Comparison of ENCODE assay signal across 9 cellular contexts in the genomic region with DNA sequence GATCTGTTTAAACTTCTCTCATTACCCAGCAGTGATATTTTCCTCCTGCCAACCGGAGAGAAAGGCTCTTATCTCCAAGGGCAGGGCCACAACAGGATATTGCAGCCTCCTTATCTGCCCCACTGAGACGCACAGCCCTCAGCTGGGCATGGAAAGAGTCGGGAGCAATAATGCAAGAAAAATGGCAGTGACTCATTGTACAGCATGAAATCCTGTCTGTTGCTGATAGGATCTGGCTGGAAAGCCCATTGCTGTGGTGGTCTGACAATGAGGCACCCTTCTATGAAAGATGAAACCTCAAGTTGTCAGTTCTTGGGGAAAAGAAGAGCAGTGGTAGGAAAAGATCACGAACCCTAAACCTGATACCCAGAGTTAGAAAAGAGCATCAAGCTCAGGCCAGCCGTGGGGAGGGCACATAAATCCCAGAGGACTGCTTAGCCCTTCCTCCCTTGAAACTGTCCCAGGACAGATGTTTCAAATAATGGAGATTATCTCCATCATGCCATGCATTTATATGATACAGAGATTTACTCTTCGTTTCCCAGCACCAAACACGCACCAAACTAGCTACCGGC. TPM values are rescaled to one million over a fixed set of nuclear protein-coding genes. Genes with fewer than 3 reads are reported as not detected.
DNase-seq lines count a peak whose midpoint lies in the region; ATAC-seq, FAIRE-seq and TF ChIP-seq lines count a peak whose summit lies in the region.
"Had no signal": no experiment of that assay in that cellular context is flagged by ENCODE, and none has a peak within 500 bp of the region (broad histone marks: within the 10 kb centered on the region; RNA-seq: fewer than 3 reads in every experiment).

No MANE protein-coding gene starts in this region.

- peaks cover 9 to 17% of the 10 kb centered on the region in 2 experiments for H3K4me1 ChIP-seq in K562 (replicated peaks in 1 of 2; ENCODE audit: control insufficient read depth in 2 of 2, insufficient read depth in 2 of 2, low read length in 2 of 2)

- CTCF ChIA-PET in K562 (lab: Yijun Ruan, JAX; ENCODE audit: low intra/inter-chr PET ratio) = no interaction called here

- peak in 1 of 2 experiments; percentile 28; a peak in 1 of 4 replicates for TF ChIP-seq RAD21 in K562 (CRISPR knock-in tag; conservative IDR thresholded peaks at IDR 0.05 in 1 of 2, IDR thresholded peaks at IDR 0.05 in 1 of 2)

- DNase-seq in A172 (ENCODE audit: low spot score) (peak; percentile 76), KBM-7 (peak; percentile 65), K562 (ENCODE audit: extremely low read depth in 1 of 4, low spot score in 3 of 4) (peak; percentile 21 to 89 (median 58)), left kidney (ENCODE audit: low read depth, low spot score) (peak; percentile 71), DMS153 (lab: John Stamatoyannopoulos, UW) (no peak), hepatic stellate cell (ENCODE audit: low spot score) (no peak), caudate nucleus (lab: John Stamatoyannopoulos, UW) (no peak)
- DNase-seq: activated CD4-positive, alpha-beta T cell treated with anti-CD3 and anti-CD28 coated beads for 1 hour had no signal

- peak; percentile 95 for TF ChIP-seq EP300 in K562 (IDR thresholded peaks at IDR 0.05; ENCODE audit: low read length)

- no peaks in the 10 kb centered on the region; the same call in 1 of the 2 replicates for H4K20me1 ChIP-seq in K562 (replicated peaks; ENCODE audit: control insufficient read depth, insufficient read depth, low read length)

- no peaks in the 10 kb centered on the region for H3K9me3 ChIP-seq in K562 (replicated peaks; ENCODE audit: control insufficient read depth, insufficient read depth, low read depth, low read length)

- 3% methylated on average over 8 of the region's 8 CpGs for WGBS in K562 (ENCODE audit: insufficient coverage, low coverage, missing lambda C conversion rate)

- POLR2A ChIA-PET in K562 (lab: Yijun Ruan, JAX) = interaction anchor here (0.7 to 1.0 kb wide), 2 partner anchors 11 to 63 kb away, joined by 3 to 8 read pairs; no protein-coding TSS in a partner anchor

- no peak overlapping the region for H2AFZ ChIP-seq in K562 (ENCODE audit: low read depth, low read length)

- H3K9ac ChIP-seq in K562 (ENCODE audit: insufficient read depth in 1 of 2, low read depth in 2 of 2, low read length in 2 of 2) = no peak overlapping the region

- peak; percentile 99 for FAIRE-seq in K562 (lab: Jason Lieb, UNC)

- intact Hi-C loops in K562 (cut with micrococcal nuclease) = no loop called here

- H3K9me1 ChIP-seq in K562 (ENCODE audit: control insufficient read depth, insufficient read depth, low read length) = no peaks in the 10 kb centered on the region

- H3K27ac ChIP-seq in K562 (ENCODE audit: extremely low read depth, low read depth, low read length) = peak overlapping the region; percentile 29; the same call in 1 of the 3 replicates
- H3K27ac ChIP-seq in caudate nucleus (ENCODE audit: low read depth, low read length) = no peak overlapping the region

- no peak overlapping the region for H3K4me3 ChIP-seq in K562

- TF ChIP-seq CTCF in K562 (IDR thresholded peaks at IDR 0.05 in 2 of 3, conservative IDR thresholded peaks at IDR 0.05 in 1 of 3; ENCODE audit: insufficient read depth in 2 of 3, low read depth in 1 of 3, low read length in 3 of 3) = no peak

- H3K27me3 ChIP-seq in K562 (ENCODE audit: control insufficient read depth in 2 of 2, insufficient read depth in 2 of 2, low read length in 2 of 2) = peaks cover 0 to 19% of the 10 kb centered on the region in 2 experiments; a peak in 2 of 5 replicates

- no peaks in the 10 kb centered on the region for H3K36me3 ChIP-seq in K562 (ENCODE audit: control insufficient read depth, insufficient read depth, low read length)

- H3K4me2 ChIP-seq in K562 (ENCODE audit: insufficient read depth, low read length) = peak overlapping the region; percentile 57; the same call in 1 of the 2 replicates

- ATAC-seq in K562 (peak; percentile 82), HG02870 (IDR thresholded peaks at IDR 0.05; ENCODE audit: unreplicated experiment) (no peak)

- BruUV-seq in K562 (replicated peaks; lab: Mats Ljungman, UMichigan) = no TSS peak

- in situ Hi-C loops in KBM-7 (cut with MboI; ENCODE audit: low pct_unique_long_range_greater_than_20kb, low sequenced_read_pairs) = no loop called here
- in situ Hi-C loops in K562 (cut with MboI) = no loop called here

- H3K79me2 ChIP-seq in K562 (ENCODE audit: control insufficient read depth, insufficient read depth, low read length) = no peaks in the 10 kb centered on the region

- TF ChIP-seq POLR2A in K562 (conservative IDR thresholded peaks at IDR 0.05) = no peak

TF ChIP-seq in K562, 482 proteins besides CTCF, POLR2A, EP300 and RAD21 (continues in another document):
- TF ChIP-seq, protein P1, sequence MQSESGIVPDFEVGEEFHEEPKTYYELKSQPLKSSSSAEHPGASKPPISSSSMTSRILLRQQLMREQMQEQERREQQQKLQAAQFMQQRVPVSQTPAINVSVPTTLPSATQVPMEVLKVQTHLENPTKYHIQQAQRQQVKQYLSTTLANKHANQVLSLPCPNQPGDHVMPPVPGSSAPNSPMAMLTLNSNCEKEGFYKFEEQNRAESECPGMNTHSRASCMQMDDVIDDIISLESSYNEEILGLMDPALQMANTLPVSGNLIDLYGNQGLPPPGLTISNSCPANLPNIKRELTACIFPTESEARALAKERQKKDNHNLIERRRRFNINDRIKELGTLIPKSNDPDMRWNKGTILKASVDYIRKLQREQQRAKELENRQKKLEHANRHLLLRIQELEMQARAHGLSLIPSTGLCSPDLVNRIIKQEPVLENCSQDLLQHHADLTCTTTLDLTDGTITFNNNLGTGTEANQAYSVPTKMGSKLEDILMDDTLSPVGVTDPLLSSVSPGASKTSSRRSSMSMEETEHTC (IDR thresholded peaks at IDR 0.05) = no peak; the same call in 1 of the 2 replicates
- TF ChIP-seq ARID2 (IDR thresholded peaks at IDR 0.05) (no peak), BACH1 (tag; IDR thresholded peaks at IDR 0.05) (peak; percentile 61; the same call in 1 of the 2 replicates), E2F3 (CRISPR knock-in tag; IDR thresholded peaks at IDR 0.05) (no peak), ZNF133 (CRISPR knock-in tag; IDR thresholded peaks at IDR 0.05) (no peak), PYGO2 (tag; IDR thresholded peaks at IDR 0.05) (peak; percentile 66; the same call in 1 of the 2 replicates), ATF7 (IDR thresholded peaks at IDR 0.05) (peak; percentile 78), SETDB1 (IDR thresholded peaks at IDR 0.05; ENCODE audit: low read length) (no peak), DACH1 (IDR thresholded peaks at IDR 0.05; ENCODE audit: partially characterized antibody) (peak; percentile 82), FOXK1 (CRISPR knock-in tag; IDR thresholded peaks at IDR 0.05; ENCODE audit: borderline replicate concordance) (no peak), KDM4B (IDR thresholded peaks at IDR 0.05; ENCODE audit: borderline replicate concordance in 2 of 2, low read depth in 1 of 2) (no peak), ERF (CRISPR knock-in tag; IDR thresholded peaks at IDR 0.05) (no peak), ZNF24 (IDR thresholded peaks at IDR 0.05) (peak; percentile 94), HLTF (IDR thresholded peaks at IDR 0.05) (0 out of 2 replicates have a peak, but pooled peaks have one; percentile 77), MECOM (CRISPR knock-in tag; IDR thresholded peaks at IDR 0.05) (peak; percentile 54; the same call in 1 of the 2 replicates), HDAC6 (IDR thresholded peaks at IDR 0.05; ENCODE audit: low read depth, low read length) (no peak), FOSL1 (tag; conservative IDR thresholded peaks at IDR 0.05) (peak; percentile 97), NFE2 (IDR thresholded peaks at IDR 0.05; ENCODE audit: low read depth) (peak; percentile 49; the same call in 1 of the 2 replicates), RFX1 (IDR thresholded peaks at IDR 0.05) (no peak), DNMT1 (IDR thresholded peaks at IDR 0.05) (no peak), BRCA1 (IDR thresholded peaks at IDR 0.05) (no peak), BRCA1 (CRISPR knock-in tag; IDR thresholded peaks at IDR 0.05) (no peak), GATA2 (CRISPR knock-in tag; IDR thresholded peaks at IDR 0.05) (peak; percentile 97), NR4A1 (CRISPR knock-in tag; IDR thresholded peaks at IDR 0.05) (no peak), NR4A1 (tag; IDR thresholded peaks at IDR 0.05) (no peak)

RNA-seq across cellular contexts. Expression of gene FIGNL1, which starts 47.0 kb away (rescaled TPM):
- 2.6 and 3.6 TPM in 2 replicates for total RNA-seq in A172 (2014; rRNA removed; shearing (Covaris generic))
- 11.5 and 48.7 TPM in 2 replicates for total RNA-seq in K562 (2011; cell fraction: chromatin; rRNA removed; ENCODE audit: low replicate concordance)
- 9.8 and 12.1 TPM in 2 replicates for total RNA-seq in K562 (2011; cell fraction: nucleolus; rRNA removed)
- total RNA-seq in K562 (2011; cell fraction: nucleoplasm; rRNA removed) = 19.5 TPM in 2 replicates
- total RNA-seq in K562 (2014; rRNA removed) (21.6 and 24.1 TPM in 2 replicates), K562 (2014; rRNA removed; fragmentation: Illumina TruSeq; extraction: Trizol) (42.4 and 48.3 TPM in 2 replicates), K562 (2015; rRNA removed; fragmentation: Illumina TruSeq; extraction: Trizol) (42.4 and 46.7 TPM in 2 replicates), K562 (2021) (25.8 and 28.3 TPM in 2 replicates)
- polyA plus RNA-seq in K562 (2011; rRNA removed) (37.6 and 48.3 TPM in 2 replicates), K562 (2014; fragmentation: Illumina TruSeq; extraction: Trizol) (28.5 and 30.7 TPM in 2 replicates), K562 (2014; fragmentation: Nextera tagmentation; extraction: Ambion mirVana) (10 to 100 TPM; 15.5 to 22.7 TPM), K562 (2014; rRNA removed) (27.6 and 29.4 TPM in 2 replicates)
- 16.0 and 25.1 TPM in 2 replicates for polyA plus RNA-seq in K562 (2011; cell fraction: cytosol; rRNA removed)
- 28.2 and 31.2 TPM in 2 replicates for polyA plus RNA-seq in K562 (2011; cell fraction: nucleus; rRNA removed)
- 21.0 and 22.9 TPM in 2 replicates for polyA plus RNA-seq in K562 (2012)
- 48.9 and 55.0 TPM in 2 replicates for polyA minus RNA-seq in K562 (2011; rRNA and poly(A)+ RNA removed)
- polyA minus RNA-seq in K562 (2011; cell fraction: cytosol; rRNA and poly(A)+ RNA removed) = 14.7 and 21.5 TPM in 2 replicates
- polyA minus RNA-seq in K562 (2011; cell fraction: nucleus; rRNA and poly(A)+ RNA removed) = 18.3 and 29.4 TPM in 2 replicates

Comparison
In these comparisons a context has a peak if more than half of its experiments do, and no peak if none do; other contexts are left out.
1. DNase-seq: peak in A172 (single experiment), KBM-7 (single experiment), K562 (4 of 4) and left kidney (single experiment); none in DMS153 (single experiment), hepatic stellate cell (single experiment) and caudate nucleus (0 of 61).